17 cellular contexts compared by ENCODE assay signal in genomic region chr13:83024955-83025594, GRCh38.
"Had no signal": no experiment of that assay in that cellular context is flagged by ENCODE, and none has a peak within 500 bp of the region (broad histone marks: within the 10 kb centered on the region; RNA-seq: fewer than 3 reads in every experiment).

No MANE protein-coding gene starts in this region.

- ATAC-seq: activated CD4-positive, alpha-beta T cell treated with anti-CD3 and anti-CD28 coated beads for 36 hours; activated CD8-positive, alpha-beta memory T cell treated with anti-CD3 and anti-CD28 coated beads, Interleukin-2, amount 10 ng/mL, durations not matched to agents 7 days and 5 days; gastroesophageal sphincter; heart right ventricle; naive thymus-derived CD8-positive, alpha-beta T cell; upper lobe of right lung had no signal

- H3K4me3 ChIP-seq: colonic mucosa, gastroesophageal sphincter, heart right ventricle, left ventricle myocardium inferior, thoracic aorta, upper lobe of right lung had no signal

- H3K27ac ChIP-seq: colonic mucosa, gastroesophageal sphincter, heart right ventricle, left ventricle myocardium inferior, neutrophil, thoracic aorta, upper lobe of right lung, WERI-Rb-1 had no signal

- H3K36me3 ChIP-seq: colonic mucosa, gastroesophageal sphincter, heart right ventricle, left ventricle myocardium inferior, neutrophil, thoracic aorta, upper lobe of right lung, WERI-Rb-1 had no signal

- H3K9me3 ChIP-seq: colonic mucosa, neutrophil, thoracic aorta, upper lobe of right lung had no signal

- DNase-seq: activated CD4-positive, alpha-beta memory T cell treated with anti-CD3 and anti-CD28 coated beads for 36 hours; activated CD4-positive, alpha-beta T cell treated with anti-CD3 and anti-CD28 coated beads for 36 hours; activated CD8-positive, alpha-beta memory T cell treated with anti-CD3 and anti-CD28 coated beads, Interleukin-2, amount 10 ng/mL, durations not matched to agents 7 days and 5 days; activated naive CD4-positive, alpha-beta T cell treated with anti-CD3 and anti-CD28 coated beads, Interleukin-2, amount 10 ng/mL, durations not matched to agents 7 days and 5 days; activated T-cell treated with anti-CD3 and anti-CD28 coated beads, Interleukin-2, amount 50 U/mL, for 1 hour; colonic mucosa; heart right ventricle; left ventricle myocardium inferior; naive thymus-derived CD8-positive, alpha-beta T cell; retina; stimulated activated CD4-positive, alpha-beta T cell treated with anti-CD3 and anti-CD28 coated beads, Interleukin-12 subunit alpha, Interleukin-12 subunit beta, amount 100 ng/mL, for 4 hours; stimulated activated CD4-positive, alpha-beta T cell treated with anti-CD3 and anti-CD28 coated beads, Interleukin-2, amount 100 ng/mL, for 24 hours; upper lobe of right lung; WERI-Rb-1 had no signal

- H3K4me1 ChIP-seq: colonic mucosa, gastroesophageal sphincter, heart right ventricle, left ventricle myocardium inferior, upper lobe of right lung had no signal

- H3K27me3 ChIP-seq: colonic mucosa, gastroesophageal sphincter, heart right ventricle, neutrophil, upper lobe of right lung had no signal
